ENCODE assay signal across 1 cellular context in genomic region chr5:94540856-94541494, GRCh38.
TF ChIP-seq lines count a peak whose summit lies in the region.

No MANE protein-coding gene starts in this region.

TF ChIP-seq in H1, 55 proteins besides CTCF, POLR2A, EP300 and RAD21 (continued from another document):
- TF ChIP-seq, protein P1, sequence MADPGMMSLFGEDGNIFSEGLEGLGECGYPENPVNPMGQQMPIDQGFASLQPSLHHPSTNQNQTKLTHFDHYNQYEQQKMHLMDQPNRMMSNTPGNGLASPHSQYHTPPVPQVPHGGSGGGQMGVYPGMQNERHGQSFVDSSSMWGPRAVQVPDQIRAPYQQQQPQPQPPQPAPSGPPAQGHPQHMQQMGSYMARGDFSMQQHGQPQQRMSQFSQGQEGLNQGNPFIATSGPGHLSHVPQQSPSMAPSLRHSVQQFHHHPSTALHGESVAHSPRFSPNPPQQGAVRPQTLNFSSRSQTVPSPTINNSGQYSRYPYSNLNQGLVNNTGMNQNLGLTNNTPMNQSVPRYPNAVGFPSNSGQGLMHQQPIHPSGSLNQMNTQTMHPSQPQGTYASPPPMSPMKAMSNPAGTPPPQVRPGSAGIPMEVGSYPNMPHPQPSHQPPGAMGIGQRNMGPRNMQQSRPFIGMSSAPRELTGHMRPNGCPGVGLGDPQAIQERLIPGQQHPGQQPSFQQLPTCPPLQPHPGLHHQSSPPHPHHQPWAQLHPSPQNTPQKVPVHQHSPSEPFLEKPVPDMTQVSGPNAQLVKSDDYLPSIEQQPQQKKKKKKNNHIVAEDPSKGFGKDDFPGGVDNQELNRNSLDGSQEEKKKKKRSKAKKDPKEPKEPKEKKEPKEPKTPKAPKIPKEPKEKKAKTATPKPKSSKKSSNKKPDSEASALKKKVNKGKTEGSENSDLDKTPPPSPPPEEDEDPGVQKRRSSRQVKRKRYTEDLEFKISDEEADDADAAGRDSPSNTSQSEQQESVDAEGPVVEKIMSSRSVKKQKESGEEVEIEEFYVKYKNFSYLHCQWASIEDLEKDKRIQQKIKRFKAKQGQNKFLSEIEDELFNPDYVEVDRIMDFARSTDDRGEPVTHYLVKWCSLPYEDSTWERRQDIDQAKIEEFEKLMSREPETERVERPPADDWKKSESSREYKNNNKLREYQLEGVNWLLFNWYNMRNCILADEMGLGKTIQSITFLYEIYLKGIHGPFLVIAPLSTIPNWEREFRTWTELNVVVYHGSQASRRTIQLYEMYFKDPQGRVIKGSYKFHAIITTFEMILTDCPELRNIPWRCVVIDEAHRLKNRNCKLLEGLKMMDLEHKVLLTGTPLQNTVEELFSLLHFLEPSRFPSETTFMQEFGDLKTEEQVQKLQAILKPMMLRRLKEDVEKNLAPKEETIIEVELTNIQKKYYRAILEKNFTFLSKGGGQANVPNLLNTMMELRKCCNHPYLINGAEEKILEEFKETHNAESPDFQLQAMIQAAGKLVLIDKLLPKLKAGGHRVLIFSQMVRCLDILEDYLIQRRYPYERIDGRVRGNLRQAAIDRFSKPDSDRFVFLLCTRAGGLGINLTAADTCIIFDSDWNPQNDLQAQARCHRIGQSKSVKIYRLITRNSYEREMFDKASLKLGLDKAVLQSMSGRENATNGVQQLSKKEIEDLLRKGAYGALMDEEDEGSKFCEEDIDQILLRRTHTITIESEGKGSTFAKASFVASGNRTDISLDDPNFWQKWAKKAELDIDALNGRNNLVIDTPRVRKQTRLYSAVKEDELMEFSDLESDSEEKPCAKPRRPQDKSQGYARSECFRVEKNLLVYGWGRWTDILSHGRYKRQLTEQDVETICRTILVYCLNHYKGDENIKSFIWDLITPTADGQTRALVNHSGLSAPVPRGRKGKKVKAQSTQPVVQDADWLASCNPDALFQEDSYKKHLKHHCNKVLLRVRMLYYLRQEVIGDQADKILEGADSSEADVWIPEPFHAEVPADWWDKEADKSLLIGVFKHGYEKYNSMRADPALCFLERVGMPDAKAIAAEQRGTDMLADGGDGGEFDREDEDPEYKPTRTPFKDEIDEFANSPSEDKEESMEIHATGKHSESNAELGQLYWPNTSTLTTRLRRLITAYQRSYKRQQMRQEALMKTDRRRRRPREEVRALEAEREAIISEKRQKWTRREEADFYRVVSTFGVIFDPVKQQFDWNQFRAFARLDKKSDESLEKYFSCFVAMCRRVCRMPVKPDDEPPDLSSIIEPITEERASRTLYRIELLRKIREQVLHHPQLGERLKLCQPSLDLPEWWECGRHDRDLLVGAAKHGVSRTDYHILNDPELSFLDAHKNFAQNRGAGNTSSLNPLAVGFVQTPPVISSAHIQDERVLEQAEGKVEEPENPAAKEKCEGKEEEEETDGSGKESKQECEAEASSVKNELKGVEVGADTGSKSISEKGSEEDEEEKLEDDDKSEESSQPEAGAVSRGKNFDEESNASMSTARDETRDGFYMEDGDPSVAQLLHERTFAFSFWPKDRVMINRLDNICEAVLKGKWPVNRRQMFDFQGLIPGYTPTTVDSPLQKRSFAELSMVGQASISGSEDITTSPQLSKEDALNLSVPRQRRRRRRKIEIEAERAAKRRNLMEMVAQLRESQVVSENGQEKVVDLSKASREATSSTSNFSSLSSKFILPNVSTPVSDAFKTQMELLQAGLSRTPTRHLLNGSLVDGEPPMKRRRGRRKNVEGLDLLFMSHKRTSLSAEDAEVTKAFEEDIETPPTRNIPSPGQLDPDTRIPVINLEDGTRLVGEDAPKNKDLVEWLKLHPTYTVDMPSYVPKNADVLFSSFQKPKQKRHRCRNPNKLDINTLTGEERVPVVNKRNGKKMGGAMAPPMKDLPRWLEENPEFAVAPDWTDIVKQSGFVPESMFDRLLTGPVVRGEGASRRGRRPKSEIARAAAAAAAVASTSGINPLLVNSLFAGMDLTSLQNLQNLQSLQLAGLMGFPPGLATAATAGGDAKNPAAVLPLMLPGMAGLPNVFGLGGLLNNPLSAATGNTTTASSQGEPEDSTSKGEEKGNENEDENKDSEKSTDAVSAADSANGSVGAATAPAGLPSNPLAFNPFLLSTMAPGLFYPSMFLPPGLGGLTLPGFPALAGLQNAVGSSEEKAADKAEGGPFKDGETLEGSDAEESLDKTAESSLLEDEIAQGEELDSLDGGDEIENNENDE (IDR thresholded peaks at IDR 0.05; ENCODE audit: insufficient replicate concordance, low read length), result no peak
- TF ChIP-seq HDAC2 (IDR thresholded peaks at IDR 0.05; ENCODE audit: borderline replicate concordance in 1 of 2, low read depth in 2 of 2, low read length in 2 of 2) (no peak), EGR1 (IDR thresholded peaks at IDR 0.05; ENCODE audit: borderline replicate concordance, low read depth, low read length) (no peak), MAX (IDR thresholded peaks at IDR 0.05) (no peak), CHD2 (IDR thresholded peaks at IDR 0.05; ENCODE audit: low read length) (no peak), SIN3A (conservative IDR thresholded peaks at IDR 0.05 in 1 of 2, IDR thresholded peaks at IDR 0.05 in 1 of 2; ENCODE audit: low read depth in 1 of 2, low read length in 2 of 2) (no peak), GTF2F1 (IDR thresholded peaks at IDR 0.05; ENCODE audit: borderline replicate concordance, low read depth, low read length) (no peak), TEAD4 (IDR thresholded peaks at IDR 0.05; ENCODE audit: low read depth, low read length) (no peak), RFX5 (IDR thresholded peaks at IDR 0.05; ENCODE audit: borderline replicate concordance, low read depth, low read length) (no peak), RBBP5 (IDR thresholded peaks at IDR 0.05; ENCODE audit: borderline replicate concordance, low read depth, low read length) (no peak)
